20 cellular contexts compared by ENCODE assay signal in the genomic region with DNA sequence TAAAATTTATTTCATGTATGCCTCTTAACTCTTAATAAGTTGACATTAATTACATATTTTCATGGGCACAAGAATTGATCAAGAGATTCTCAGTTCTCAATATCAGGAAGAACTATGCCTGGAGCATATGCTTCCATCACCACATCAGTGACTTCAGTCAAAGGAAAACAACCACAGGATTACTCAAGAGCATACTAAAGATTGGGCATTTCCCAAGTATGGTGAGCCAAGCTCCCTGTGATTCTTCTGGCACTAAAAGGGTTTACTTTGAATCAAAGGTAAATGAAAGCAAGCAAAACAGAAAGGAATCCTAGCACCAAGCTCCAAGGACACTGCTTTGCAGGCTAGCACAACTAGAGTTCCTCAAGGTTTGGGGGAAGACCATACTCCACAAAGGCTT. TPM values are rescaled to one million over a fixed set of nuclear protein-coding genes. Genes with fewer than 3 reads are reported as not detected.
DNase-seq lines count a peak whose midpoint lies in the region; TF ChIP-seq lines count a peak whose summit lies in the region.
"Had no signal": no experiment of that assay in that cellular context is flagged by ENCODE, and none has a peak within 500 bp of the region (broad histone marks: within the 10 kb centered on the region; RNA-seq: fewer than 3 reads in every experiment).

No MANE protein-coding gene starts in this region.

- no peaks in the 10 kb centered on the region for H4K20me1 ChIP-seq in smooth muscle cell (ENCODE audit: low read depth)

- H3K4me1 ChIP-seq in prostate gland (replicated peaks), result no peaks in the 10 kb centered on the region
- peaks cover 11% of the 10 kb centered on the region for H3K4me1 ChIP-seq in smooth muscle cell (ENCODE audit: low read depth)
- H3K4me1 ChIP-seq: body of pancreas had no signal

- H3K27ac ChIP-seq in VCaP, result peak overlapping the region; percentile 42
- H3K27ac ChIP-seq in prostate gland, result no peak overlapping the region
- no peak overlapping the region for H3K27ac ChIP-seq in caudate nucleus (ENCODE audit: low read depth, low read length)
- H3K27ac ChIP-seq in smooth muscle cell (ENCODE audit: low read depth), result no peak overlapping the region
- H3K27ac ChIP-seq: body of pancreas, esophagus muscularis mucosa had no signal

- TF ChIP-seq POLR2A in prostate gland (IDR thresholded peaks at IDR 0.05), result no peak

- no peak overlapping the region for H3K4me2 ChIP-seq in smooth muscle cell

- H3F3A ChIP-seq in smooth muscle cell (ENCODE audit: low read depth), result no peaks in the 10 kb centered on the region

- H3K36me3 ChIP-seq in prostate gland (no peaks in the 10 kb centered on the region), smooth muscle cell (ENCODE audit: low read depth) (no peaks in the 10 kb centered on the region)
- H3K36me3 ChIP-seq: esophagus muscularis mucosa had no signal

- DNase-seq in HCEC 1CT (peak; percentile 50), fibroblast of mammary gland (ENCODE audit: low read depth) (peak; percentile 64), prostate gland (ENCODE audit: low spot score) (peak; percentile 25), NCI-H1092 treated with DMSO at 0.1 percent for 48 hours (lab: John Stamatoyannopoulos, UW) (no peak), caudate nucleus (lab: John Stamatoyannopoulos, UW) (no peak), smooth muscle cell (lab: John Stamatoyannopoulos, UW; ENCODE audit: unreplicated experiment) (no peak)
- DNase-seq: activated CD4-positive, alpha-beta T cell treated with anti-CD3 and anti-CD28 coated beads, Interleukin-2, amount 10 ng/mL, durations not matched to agents 24 days and 14 days; activated naive CD4-positive, alpha-beta T cell treated with Interleukin-2 at 50 U/mL for 16 hours; body of pancreas; Calu3; GDM1; hypothalamus; NCI-H1048; NCI-H2107; stimulated activated CD4-positive, alpha-beta T cell treated with anti-CD3 and anti-CD28 coated beads, Interleukin-4, amount 100 ng/mL, for 24 hours; stimulated activated CD8-positive, alpha-beta memory T cell treated with anti-CD3 and anti-CD28 coated beads, Interleukin-4, amount 100 ng/mL, for 48 hours had no signal

- H3K4me3 ChIP-seq in fibroblast of mammary gland (ENCODE audit: control insufficient read depth, low read depth, low read length) (no peak overlapping the region), prostate gland (no peak overlapping the region), smooth muscle cell (no peak overlapping the region)
- H3K4me3 ChIP-seq: body of pancreas, esophagus muscularis mucosa, GM12878 had no signal

- H3K9ac ChIP-seq in smooth muscle cell (ENCODE audit: low read depth), result no peak overlapping the region

- no peak for TF ChIP-seq CTCF in VCaP (conservative IDR thresholded peaks at IDR 0.05)
- TF ChIP-seq CTCF in fibroblast of mammary gland (conservative IDR thresholded peaks at IDR 0.05; ENCODE audit: control insufficient read depth, insufficient read depth, low read depth, low read length), result no peak
- no peak for TF ChIP-seq CTCF in prostate gland (IDR thresholded peaks at IDR 0.05)
- TF ChIP-seq CTCF in smooth muscle cell (IDR thresholded peaks at IDR 0.05; ENCODE audit: borderline replicate concordance, insufficient read depth, poor library complexity, severe bottlenecking), result no peak

- H3K9me3 ChIP-seq in prostate gland, result no peaks in the 10 kb centered on the region
- no peaks in the 10 kb centered on the region for H3K9me3 ChIP-seq in smooth muscle cell (replicated peaks; ENCODE audit: low read depth)
- H3K9me3 ChIP-seq: body of pancreas, esophagus muscularis mucosa had no signal

- H2AFZ ChIP-seq in smooth muscle cell (ENCODE audit: low read depth), result no peak overlapping the region

- intact Hi-C loops in prostate gland (cut with DNase I), result no loop called here

- no peaks in the 10 kb centered on the region for H3K79me2 ChIP-seq in smooth muscle cell (ENCODE audit: low read depth)

- no peaks in the 10 kb centered on the region for H3K27me3 ChIP-seq in prostate gland (replicated peaks; ENCODE audit: insufficient read depth)
- peaks cover 5% of the 10 kb centered on the region for H3K27me3 ChIP-seq in smooth muscle cell (ENCODE audit: low read depth)
- H3K27me3 ChIP-seq: body of pancreas, esophagus muscularis mucosa had no signal

RNA-seq across cellular contexts. Expression of gene FMN1, which starts 44.6 kb away (rescaled TPM):
- total RNA-seq in prostate gland, result 10 to 100 TPM in 1 of 2 donors, 1 to 10 TPM in 1; 7.1 to 32.5 TPM
- 4.0 and 21.1 TPM in 2 replicates for total RNA-seq in smooth muscle cell
- polyA plus RNA-seq in smooth muscle cell, result 0.08 and 1.2 TPM in 2 replicates
- polyA plus RNA-seq: IgD-negative memory B cell had no signal

Comparison
In these comparisons a context has a peak if more than half of its experiments do, and no peak if none do; other contexts are left out.
1. DNase-seq: peak in HCEC 1CT (single experiment), fibroblast of mammary gland (single experiment) and prostate gland (single experiment); none in NCI-H1092 treated with DMSO at 0.1 percent for 48 hours (single experiment), caudate nucleus (0 of 61) and smooth muscle cell (single experiment).